1 cellular context compared by ENCODE assay signal in the genomic region with DNA sequence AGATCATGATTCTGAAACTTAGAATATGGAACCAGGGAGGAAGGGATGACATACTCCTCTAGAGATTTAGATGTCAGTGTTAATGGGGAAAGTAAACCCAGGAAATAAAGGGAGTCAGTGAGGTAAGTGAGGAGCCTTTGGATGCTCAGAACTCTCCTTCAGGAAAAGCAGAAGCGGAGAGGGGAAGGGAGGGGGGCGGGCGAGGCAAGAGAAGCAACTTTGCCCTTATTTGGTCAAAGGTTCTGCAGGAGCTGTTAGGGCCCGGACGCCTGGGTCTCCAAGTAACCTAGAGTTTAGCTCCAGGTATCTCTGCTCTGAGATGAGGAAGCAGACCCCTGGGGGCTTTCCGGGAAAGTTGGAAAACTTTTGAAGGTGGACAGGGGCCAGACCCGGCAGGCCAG.
TF ChIP-seq lines count a peak whose summit lies in the region.

No MANE protein-coding gene starts in this region.

TF ChIP-seq in HepG2, 621 proteins besides CTCF, POLR2A, EP300 and RAD21:
- TF ChIP-seq NFYB (CRISPR knock-in tag; IDR thresholded peaks at IDR 0.05): no peak
- no peak for TF ChIP-seq KLF9 (CRISPR knock-in tag; IDR thresholded peaks at IDR 0.05; ENCODE audit: low read depth)
- no peak for TF ChIP-seq ZFP37 (CRISPR knock-in tag; IDR thresholded peaks at IDR 0.05; ENCODE audit: borderline replicate concordance)
- no peak for TF ChIP-seq ZNF616 (CRISPR knock-in tag; IDR thresholded peaks at IDR 0.05; ENCODE audit: low read depth)
- TF ChIP-seq REXO4 (CRISPR knock-in tag; IDR thresholded peaks at IDR 0.05; ENCODE audit: borderline replicate concordance): no peak
- TF ChIP-seq ZNF382 (CRISPR knock-in tag; IDR thresholded peaks at IDR 0.05; ENCODE audit: borderline replicate concordance): no peak
- TF ChIP-seq EHMT2 (IDR thresholded peaks at IDR 0.05; ENCODE audit: borderline replicate concordance, low read depth, low read length): no peak
- TF ChIP-seq ZSCAN20 (CRISPR knock-in tag; IDR thresholded peaks at IDR 0.05; ENCODE audit: borderline replicate concordance): no peak
- peak; percentile 10; the same call in 1 of the 2 replicates for TF ChIP-seq POLR2AphosphoS5 (IDR thresholded peaks at IDR 0.05; ENCODE audit: low read depth, low read length)
- no peak for TF ChIP-seq ZFYVE20 (CRISPR knock-in tag; IDR thresholded peaks at IDR 0.05; ENCODE audit: borderline replicate concordance, low read depth)
- TF ChIP-seq, protein P1, sequence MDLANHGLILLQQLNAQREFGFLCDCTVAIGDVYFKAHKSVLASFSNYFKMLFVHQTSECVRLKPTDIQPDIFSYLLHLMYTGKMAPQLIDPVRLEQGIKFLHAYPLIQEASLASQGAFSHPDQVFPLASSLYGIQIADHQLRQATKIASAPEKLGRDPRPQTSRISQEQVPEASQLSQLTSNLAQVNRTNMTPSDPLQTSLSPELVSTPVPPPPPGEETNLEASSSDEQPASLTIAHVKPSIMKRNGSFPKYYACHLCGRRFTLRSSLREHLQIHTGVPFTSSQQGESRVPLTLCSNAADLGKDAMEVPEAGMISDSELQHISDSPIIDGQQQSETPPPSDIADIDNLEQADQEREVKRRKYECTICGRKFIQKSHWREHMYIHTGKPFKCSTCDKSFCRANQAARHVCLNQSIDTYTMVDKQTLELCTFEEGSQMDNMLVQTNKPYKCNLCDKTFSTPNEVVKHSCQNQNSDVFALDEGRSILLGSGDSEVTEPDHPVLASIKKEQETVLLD (CRISPR knock-in tag; IDR thresholded peaks at IDR 0.05; ENCODE audit: low read depth): 0 out of 2 replicates have a peak, but pooled peaks have one; percentile 5
- TF ChIP-seq, protein P2, sequence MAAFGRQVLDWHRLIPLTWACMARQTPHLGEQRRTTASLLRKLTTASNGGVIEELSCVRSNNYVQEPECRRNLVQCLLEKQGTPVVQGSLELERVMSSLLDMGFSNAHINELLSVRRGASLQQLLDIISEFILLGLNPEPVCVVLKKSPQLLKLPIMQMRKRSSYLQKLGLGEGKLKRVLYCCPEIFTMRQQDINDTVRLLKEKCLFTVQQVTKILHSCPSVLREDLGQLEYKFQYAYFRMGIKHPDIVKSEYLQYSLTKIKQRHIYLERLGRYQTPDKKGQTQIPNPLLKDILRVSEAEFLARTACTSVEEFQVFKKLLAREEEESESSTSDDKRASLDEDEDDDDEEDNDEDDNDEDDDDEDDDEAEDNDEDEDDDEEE (CRISPR knock-in tag; IDR thresholded peaks at IDR 0.05): no peak
- no peak for TF ChIP-seq ZNF670 (CRISPR knock-in tag; IDR thresholded peaks at IDR 0.05; ENCODE audit: borderline replicate concordance)
- peak; percentile 92 for TF ChIP-seq SRF (IDR thresholded peaks at IDR 0.05; ENCODE audit: low read depth, low read length)
- no peak for TF ChIP-seq TCF7L2 (IDR thresholded peaks at IDR 0.05; ENCODE audit: low read depth, low read length)
- TF ChIP-seq, protein P3, sequence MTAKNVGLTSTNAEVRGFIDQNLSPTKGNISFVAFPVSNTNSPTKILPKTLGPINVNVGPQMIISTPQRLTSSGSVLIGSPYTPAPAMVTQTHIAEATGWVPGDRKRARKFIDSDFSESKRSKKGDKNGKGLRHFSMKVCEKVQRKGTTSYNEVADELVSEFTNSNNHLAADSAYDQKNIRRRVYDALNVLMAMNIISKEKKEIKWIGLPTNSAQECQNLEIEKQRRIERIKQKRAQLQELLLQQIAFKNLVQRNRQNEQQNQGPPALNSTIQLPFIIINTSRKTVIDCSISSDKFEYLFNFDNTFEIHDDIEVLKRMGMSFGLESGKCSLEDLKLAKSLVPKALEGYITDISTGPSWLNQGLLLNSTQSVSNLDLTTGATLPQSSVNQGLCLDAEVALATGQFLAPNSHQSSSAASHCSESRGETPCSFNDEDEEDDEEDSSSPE (CRISPR knock-in tag; IDR thresholded peaks at IDR 0.05): no peak
- TF ChIP-seq KDM5A (IDR thresholded peaks at IDR 0.05; ENCODE audit: borderline replicate concordance, low read length): 0 out of 2 replicates have a peak, but pooled peaks have one; percentile 1
- 0 out of 2 replicates have a peak, but pooled peaks have one; percentile 26 for TF ChIP-seq ZMYM4 (CRISPR knock-in tag; IDR thresholded peaks at IDR 0.05)
- TF ChIP-seq, protein P4, sequence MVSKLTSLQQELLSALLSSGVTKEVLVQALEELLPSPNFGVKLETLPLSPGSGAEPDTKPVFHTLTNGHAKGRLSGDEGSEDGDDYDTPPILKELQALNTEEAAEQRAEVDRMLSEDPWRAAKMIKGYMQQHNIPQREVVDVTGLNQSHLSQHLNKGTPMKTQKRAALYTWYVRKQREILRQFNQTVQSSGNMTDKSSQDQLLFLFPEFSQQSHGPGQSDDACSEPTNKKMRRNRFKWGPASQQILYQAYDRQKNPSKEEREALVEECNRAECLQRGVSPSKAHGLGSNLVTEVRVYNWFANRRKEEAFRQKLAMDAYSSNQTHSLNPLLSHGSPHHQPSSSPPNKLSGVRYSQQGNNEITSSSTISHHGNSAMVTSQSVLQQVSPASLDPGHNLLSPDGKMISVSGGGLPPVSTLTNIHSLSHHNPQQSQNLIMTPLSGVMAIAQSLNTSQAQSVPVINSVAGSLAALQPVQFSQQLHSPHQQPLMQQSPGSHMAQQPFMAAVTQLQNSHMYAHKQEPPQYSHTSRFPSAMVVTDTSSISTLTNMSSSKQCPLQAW (CRISPR knock-in tag; IDR thresholded peaks at IDR 0.05): 0 out of 2 replicates have a peak, but pooled peaks have one; percentile 8
- no peak for TF ChIP-seq MTF1 (CRISPR knock-in tag; IDR thresholded peaks at IDR 0.05)
TF ChIP-seq in HepG2: peak in this region for 6.
